ENCODE assay signal across 10 cellular contexts in the genomic region with DNA sequence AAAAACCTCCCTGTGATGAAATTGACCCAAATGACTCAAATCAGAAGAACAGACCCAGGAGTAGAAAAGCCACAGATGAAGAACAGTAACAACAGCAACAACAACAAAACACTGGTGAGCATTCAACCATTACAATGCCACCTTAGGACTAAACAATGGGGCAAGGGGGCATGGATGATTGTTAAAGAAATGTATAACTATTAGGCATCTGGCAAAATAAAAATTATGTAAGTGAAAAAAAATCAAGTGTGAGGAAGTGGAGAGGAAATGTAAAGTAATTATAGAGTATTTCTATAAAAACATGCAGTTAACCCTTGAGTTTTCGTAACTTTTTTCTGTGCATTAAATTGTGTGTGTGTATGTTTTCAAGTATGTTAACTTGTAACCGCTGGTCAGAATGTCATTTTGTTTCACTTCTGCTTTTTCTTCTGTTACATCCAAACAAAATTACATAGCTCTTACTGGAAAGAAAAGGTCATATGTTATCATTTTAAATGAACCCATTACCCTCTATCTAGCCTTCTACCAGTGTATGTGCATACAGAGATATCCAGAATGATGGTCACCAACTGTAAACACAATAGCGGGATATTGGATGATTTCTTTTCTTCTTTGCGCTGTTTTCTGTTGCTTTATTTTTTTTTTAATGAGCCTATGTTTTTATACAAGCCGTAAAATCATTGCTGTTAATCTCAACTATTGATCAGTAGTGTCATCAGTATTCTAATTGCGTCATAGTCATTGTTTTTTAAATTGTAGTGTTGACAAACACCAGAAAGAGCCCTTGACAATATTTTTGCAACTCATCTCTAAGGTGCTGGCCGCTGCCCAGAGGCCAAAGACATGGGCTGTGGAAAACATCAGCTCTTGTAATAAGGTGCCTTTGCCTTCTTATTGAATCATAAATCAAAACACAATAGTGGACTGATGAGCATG.
DNase-seq lines count a peak whose midpoint lies in the region; ATAC-seq and TF ChIP-seq lines count a peak whose summit lies in the region.
"Had no signal": no experiment of that assay in that cellular context is flagged by ENCODE, and none has a peak within 500 bp of the region (broad histone marks: within the 10 kb centered on the region; RNA-seq: fewer than 3 reads in every experiment).

No MANE protein-coding gene starts in this region.

- peaks cover 4% of the 10 kb centered on the region; the same call in 1 of the 2 replicates for H3F3A ChIP-seq in SU-DHL-6 (ENCODE audit: insufficient read depth)

- H3K4me3 Mint-ChIP-seq in activated naive CD4-positive, alpha-beta T cell treated with anti-CD3 and anti-CD28 coated beads, Interleukin-2, amount 10 ng/mL, durations not matched to agents 7 days and 5 days: no peak overlapping the region
- no peak overlapping the region for H3K4me3 Mint-ChIP-seq in WTC11

- H3K4me1 Mint-ChIP-seq in activated naive CD4-positive, alpha-beta T cell treated with anti-CD3 and anti-CD28 coated beads, Interleukin-2, amount 10 ng/mL, durations not matched to agents 7 days and 5 days: peaks cover 58% of the 10 kb centered on the region
- H3K4me1 Mint-ChIP-seq in WTC11: peaks cover 10% of the 10 kb centered on the region

- no peak overlapping the region for H2AFZ ChIP-seq in SU-DHL-6 (ENCODE audit: low read depth, low read length, severe bottlenecking)

- no peak for DNase-seq in activated naive CD4-positive, alpha-beta T cell treated with anti-CD3 and anti-CD28 coated beads, Interleukin-2, amount 10 ng/mL, durations not matched to agents 7 days and 5 days
- no peak for DNase-seq in activated naive CD4-positive, alpha-beta T cell (lab: John Stamatoyannopoulos, UW)
- DNase-seq in upper lobe of left lung (no peak), WTC11 (ENCODE audit: low spot score) (no peak), DMS 273 treated with DMSO at 0.1 percent for 48 hours (lab: John Stamatoyannopoulos, UW) (no peak)
- no peak for DNase-seq in activated effector memory CD4-positive, alpha-beta T cell treated with anti-CD3 and anti-CD28 coated beads, Interleukin-2, amount 50 U/mL, for 16 hours
- DNase-seq: nucleus accumbens had no signal

- no peaks in the 10 kb centered on the region for H3K79me2 ChIP-seq in SU-DHL-6 (ENCODE audit: insufficient read depth, low read length)

- CTCF ChIA-PET in activated naive CD4-positive, alpha-beta T cell treated with anti-CD3 and anti-CD28 coated beads, Interleukin-2, amount 10 ng/mL, durations not matched to agents 7 days and 5 days (lab: Charles Lee): no interaction called here
- CTCF ChIA-PET in WTC11 (lab: Charles Lee): no interaction called here

- TF ChIP-seq CTCF in SU-DHL-6 (IDR thresholded peaks at IDR 0.05; ENCODE audit: insufficient read depth, low read length, poor library complexity, severe bottlenecking) (no peak), upper lobe of left lung (IDR thresholded peaks at IDR 0.05) (no peak), WTC11 (IDR thresholded peaks at IDR 0.05) (no peak)

- peak overlapping the region; percentile 82 for H3K27ac Mint-ChIP-seq in activated naive CD4-positive, alpha-beta T cell treated with anti-CD3 and anti-CD28 coated beads, Interleukin-2, amount 10 ng/mL, durations not matched to agents 7 days and 5 days
- no peak overlapping the region for H3K27ac Mint-ChIP-seq in WTC11

- H3K36me3 ChIP-seq in SU-DHL-6 (ENCODE audit: low read length): no peaks in the 10 kb centered on the region
- no peaks in the 10 kb centered on the region for H3K36me3 ChIP-seq in upper lobe of left lung
- H3K36me3 ChIP-seq: cardiac muscle cell had no signal

- 87 to 90% methylated on average over 7 of the region's 7 CpGs for WGBS in upper lobe of left lung, 2 donors

- no peaks in the 10 kb centered on the region for H3K9me3 ChIP-seq in SU-DHL-6 (ENCODE audit: insufficient read depth, low read length)
- H3K9me3 ChIP-seq in upper lobe of left lung: no peaks in the 10 kb centered on the region

- H3K27me3 ChIP-seq in SU-DHL-6 (ENCODE audit: low read length): no peaks in the 10 kb centered on the region
- H3K27me3 ChIP-seq in upper lobe of left lung: no peaks in the 10 kb centered on the region
- H3K27me3 ChIP-seq: cardiac muscle cell had no signal

- H3K4me3 ChIP-seq in SU-DHL-6 (ENCODE audit: insufficient read depth, low read length, poor library complexity, severe bottlenecking): no peak overlapping the region
- H3K4me3 ChIP-seq in upper lobe of left lung: no peak overlapping the region
- H3K4me3 ChIP-seq: cardiac muscle cell had no signal

- H4K20me1 ChIP-seq in SU-DHL-6 (ENCODE audit: low read depth, low read length): no peaks in the 10 kb centered on the region

- TF ChIP-seq POLR2A in upper lobe of left lung (IDR thresholded peaks at IDR 0.05): no peak

- no peaks in the 10 kb centered on the region for H3K9me2 ChIP-seq in SU-DHL-6 (replicated peaks; ENCODE audit: insufficient read depth, low read length)

- POLR2A ChIA-PET in WTC11 (lab: Charles Lee): no interaction called here

- H3K9me3 Mint-ChIP-seq in activated naive CD4-positive, alpha-beta T cell treated with anti-CD3 and anti-CD28 coated beads, Interleukin-2, amount 10 ng/mL, durations not matched to agents 7 days and 5 days: peaks cover 17% of the 10 kb centered on the region
- peaks cover 9% of the 10 kb centered on the region for H3K9me3 Mint-ChIP-seq in WTC11

- H3K4me1 ChIP-seq in upper lobe of left lung: peaks cover 3 to 11% (median 7%) of the 10 kb centered on the region in 4 donors

- no peak overlapping the region for H3K27ac ChIP-seq in SU-DHL-6 (ENCODE audit: low read depth, low read length)
- peak overlapping the region; percentile 32 to 80 (median 69) for H3K27ac ChIP-seq in upper lobe of left lung
- H3K27ac ChIP-seq: cardiac muscle cell had no signal

- ATAC-seq in HG03064 (IDR thresholded peaks at IDR 0.05; ENCODE audit: low read depth, unreplicated experiment): peak; percentile 82
- ATAC-seq in upper lobe of left lung (ENCODE audit: low FRiP score in 2 of 2): peak in 1 of 2 donors; percentile 37
- no peak for ATAC-seq in WTC11

- H3K4me2 ChIP-seq in SU-DHL-6 (ENCODE audit: low read depth, low read length, poor library complexity, severe bottlenecking): peak overlapping the region; percentile 24

- no peak for TF ChIP-seq EP300 in upper lobe of left lung (IDR thresholded peaks at IDR 0.05)

- H3K36me3 Mint-ChIP-seq in activated naive CD4-positive, alpha-beta T cell treated with anti-CD3 and anti-CD28 coated beads, Interleukin-2, amount 10 ng/mL, durations not matched to agents 7 days and 5 days: peaks cover 31% of the 10 kb centered on the region
- no peaks in the 10 kb centered on the region for H3K36me3 Mint-ChIP-seq in WTC11

- H3K9ac ChIP-seq in SU-DHL-6 (ENCODE audit: low read length): no peak overlapping the region

- no peaks in the 10 kb centered on the region for H3K27me3 Mint-ChIP-seq in activated naive CD4-positive, alpha-beta T cell treated with anti-CD3 and anti-CD28 coated beads, Interleukin-2, amount 10 ng/mL, durations not matched to agents 7 days and 5 days
- H3K27me3 Mint-ChIP-seq in WTC11 (ENCODE audit: low read depth): no peaks in the 10 kb centered on the region

TF ChIP-seq in WTC11, 78 proteins besides CTCF, POLR2A, EP300 and RAD21 (continues in another document):
- TF ChIP-seq TEAD1 (CRISPR knock-in tag; IDR thresholded peaks at IDR 0.05) (no peak), ZNF138 (CRISPR knock-in tag; conservative IDR thresholded peaks at IDR 0.05) (no peak), ZNF396 (CRISPR knock-in tag; IDR thresholded peaks at IDR 0.05; ENCODE audit: borderline replicate concordance) (no peak), GABPB1 (CRISPR knock-in tag; IDR thresholded peaks at IDR 0.05) (no peak), NR1H2 (CRISPR knock-in tag; IDR thresholded peaks at IDR 0.05) (no peak), CREB1 (CRISPR knock-in tag; IDR thresholded peaks at IDR 0.05) (no peak), FOXP1 (CRISPR knock-in tag; IDR thresholded peaks at IDR 0.05; ENCODE audit: borderline replicate concordance) (no peak), MXD4 (CRISPR knock-in tag; IDR thresholded peaks at IDR 0.05; ENCODE audit: borderline replicate concordance) (no peak), TCF7 (CRISPR knock-in tag; IDR thresholded peaks at IDR 0.05; ENCODE audit: low read depth) (no peak)
- TF ChIP-seq, protein P1, sequence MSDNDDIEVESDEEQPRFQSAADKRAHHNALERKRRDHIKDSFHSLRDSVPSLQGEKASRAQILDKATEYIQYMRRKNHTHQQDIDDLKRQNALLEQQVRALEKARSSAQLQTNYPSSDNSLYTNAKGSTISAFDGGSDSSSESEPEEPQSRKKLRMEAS (CRISPR knock-in tag; IDR thresholded peaks at IDR 0.05): no peak
- TF ChIP-seq, protein P2, sequence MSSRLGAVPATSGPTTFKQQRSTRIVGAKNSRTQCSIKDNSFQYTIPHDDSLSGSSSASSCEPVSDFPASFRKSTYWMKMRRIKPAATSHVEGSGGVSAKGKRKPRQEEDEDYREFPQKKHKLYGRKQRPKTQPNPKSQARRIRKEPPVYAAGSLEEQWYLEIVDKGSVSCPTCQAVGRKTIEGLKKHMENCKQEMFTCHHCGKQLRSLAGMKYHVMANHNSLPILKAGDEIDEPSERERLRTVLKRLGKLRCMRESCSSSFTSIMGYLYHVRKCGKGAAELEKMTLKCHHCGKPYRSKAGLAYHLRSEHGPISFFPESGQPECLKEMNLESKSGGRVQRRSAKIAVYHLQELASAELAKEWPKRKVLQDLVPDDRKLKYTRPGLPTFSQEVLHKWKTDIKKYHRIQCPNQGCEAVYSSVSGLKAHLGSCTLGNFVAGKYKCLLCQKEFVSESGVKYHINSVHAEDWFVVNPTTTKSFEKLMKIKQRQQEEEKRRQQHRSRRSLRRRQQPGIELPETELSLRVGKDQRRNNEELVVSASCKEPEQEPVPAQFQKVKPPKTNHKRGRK (CRISPR knock-in tag; IDR thresholded peaks at IDR 0.05; ENCODE audit: borderline replicate concordance): no peak
- TF ChIP-seq, protein P3, sequence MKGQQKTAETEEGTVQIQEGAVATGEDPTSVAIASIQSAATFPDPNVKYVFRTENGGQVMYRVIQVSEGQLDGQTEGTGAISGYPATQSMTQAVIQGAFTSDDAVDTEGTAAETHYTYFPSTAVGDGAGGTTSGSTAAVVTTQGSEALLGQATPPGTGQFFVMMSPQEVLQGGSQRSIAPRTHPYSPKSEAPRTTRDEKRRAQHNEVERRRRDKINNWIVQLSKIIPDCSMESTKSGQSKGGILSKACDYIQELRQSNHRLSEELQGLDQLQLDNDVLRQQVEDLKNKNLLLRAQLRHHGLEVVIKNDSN (CRISPR knock-in tag; IDR thresholded peaks at IDR 0.05): no peak
